ENCODE assay signal across 21 cellular contexts in genomic region chr3:30913176-30913575, GRCh38.
"Had no signal": no experiment of that assay in that cellular context is flagged by ENCODE, and none has a peak within 500 bp of the region (broad histone marks: within the 10 kb centered on the region; RNA-seq: fewer than 3 reads in every experiment).

No MANE protein-coding gene starts in this region.

- H3K4me3 ChIP-seq: body of pancreas, gastrocnemius medialis, hepatocyte, right lobe of liver, skin epidermis, thoracic aorta, uterus had no signal

- DNase-seq: activated CD4-positive, alpha-beta T cell treated with anti-CD3 and anti-CD28 coated beads for 4 hours; activated CD4-positive, alpha-beta T cell treated with anti-CD3 and anti-CD28 coated beads, Interleukin-2, amount 50 U/mL, for 4 hours; activated naive CD4-positive, alpha-beta T cell; activated T-cell treated with anti-CD3 and anti-CD28 coated beads for 4 hours; activated T-cell treated with anti-CD3 and anti-CD28 coated beads, Interleukin-2, amount 50 U/mL, for 72 hours; anterior cingulate cortex; body of pancreas; gastrocnemius medialis; glutamatergic neuron; left colon; mammary epithelial cell; right lobe of liver; stimulated activated CD4-positive, alpha-beta T cell treated with anti-CD3 and anti-CD28 coated beads, Interleukin-12 subunit alpha, Interleukin-12 subunit beta, amount 100 ng/mL, for 4 hours; stimulated activated CD4-positive, alpha-beta T cell treated with anti-CD3 and anti-CD28 coated beads, Interleukin-4, amount 100 ng/mL, for 24 hours; trophoblast cell; uterus had no signal

- H3K27ac ChIP-seq: body of pancreas, gastrocnemius medialis, hepatocyte, right lobe of liver, skin epidermis, thoracic aorta, uterus, VCaP had no signal

- ATAC-seq: activated T-cell treated with anti-CD3 and anti-CD28 coated beads, Interleukin-2, amount 50 U/mL, for 72 hours; body of pancreas; gastrocnemius medialis; left colon; right lobe of liver; stimulated activated effector memory CD8-positive, alpha-beta T cell treated with anti-CD3 and anti-CD28 coated beads, Interleukin-12 subunit alpha, Interleukin-12 subunit beta, amount 100 ng/mL, for 72 hours had no signal
